In genomic region chr11:126080206-126080941, GRCh38 we compare ENCODE assay signal across 10 cellular contexts. TPM values are rescaled to one million over a fixed set of nuclear protein-coding genes. Genes with fewer than 3 reads are reported as not detected.
A peak's percentile ranks its signal among the peaks of the same experiment; 100 is the strongest.
DNase-seq lines count a peak whose midpoint lies in the region; ATAC-seq and TF ChIP-seq lines count a peak whose summit lies in the region.
"Had no signal": no experiment of that assay in that cellular context is flagged by ENCODE, and none has a peak within 500 bp of the region (broad histone marks: within the 10 kb centered on the region; RNA-seq: fewer than 3 reads in every experiment).

No MANE protein-coding gene starts in this region.

- no peak for TF ChIP-seq EP300 in gastroesophageal sphincter (IDR thresholded peaks at IDR 0.05)

- H3F3A ChIP-seq in GM23248 (ENCODE audit: insufficient read depth), result no peaks in the 10 kb centered on the region

- H3K9ac ChIP-seq in GM23248, result no peak overlapping the region

- no peaks in the 10 kb centered on the region for H3K79me2 ChIP-seq in GM23248 (ENCODE audit: insufficient read depth)

- 40 to 46% methylated on average over 8 of the region's 8 CpGs for WGBS in GM23248 (ENCODE audit: low coverage in 1 of 2, low lambda C conversion rate in 2 of 2, missing lambda C conversion rate in 2 of 2), 2 experiments
- WGBS in gastroesophageal sphincter (ENCODE audit: low coverage in 1 of 2), 2 donors, result 56 to 58% methylated on average over 4 to 5 of the region's 8 CpGs
- 52 to 68% (median 61%) methylated on average over 8 of the region's 8 CpGs for WGBS in psoas muscle, 3 donors

- H3K36me3 ChIP-seq in GM23248 (ENCODE audit: low read depth) (no peaks in the 10 kb centered on the region), gastroesophageal sphincter (no peaks in the 10 kb centered on the region), psoas muscle (ENCODE audit: insufficient read depth in 1 of 2, low read depth in 1 of 2) (no peaks in the 10 kb centered on the region), vagina (no peaks in the 10 kb centered on the region)
- H3K36me3 ChIP-seq: esophagus muscularis mucosa had no signal

- no peak for TF ChIP-seq POLR2A in gastroesophageal sphincter (IDR thresholded peaks at IDR 0.05)
- no peak for TF ChIP-seq POLR2A in vagina (IDR thresholded peaks at IDR 0.05)

- no peaks in the 10 kb centered on the region for H3K9me2 ChIP-seq in GM23248 (ENCODE audit: insufficient read depth)

- H3K27me3 ChIP-seq in GM23248 (replicated peaks; ENCODE audit: insufficient read depth) (0 out of 2 replicates have a peak, but pooled peaks cover 3% of the 10 kb centered on the region), gastroesophageal sphincter (no peaks in the 10 kb centered on the region), psoas muscle (ENCODE audit: insufficient read depth in 3 of 3, low read length in 2 of 3) (no peaks in the 10 kb centered on the region), vagina (no peaks in the 10 kb centered on the region)
- H3K27me3 ChIP-seq: esophagus muscularis mucosa had no signal

- in situ Hi-C loops in GM23248 (cut with MboI) (no loop called here), KBM-7 (cut with MboI; ENCODE audit: low pct_unique_long_range_greater_than_20kb, low sequenced_read_pairs) (no loop called here)

- no peak overlapping the region for H3K4me2 ChIP-seq in GM23248 (ENCODE audit: unreplicated experiment)

- H3K4me1 ChIP-seq in GM23248 (ENCODE audit: insufficient read depth), result peaks cover 10% of the 10 kb centered on the region
- H3K4me1 ChIP-seq in gastroesophageal sphincter, result peaks cover 0 to 18% (median 13%) of the 10 kb centered on the region in 3 donors
- H3K4me1 ChIP-seq in psoas muscle, result peaks cover 17% of the 10 kb centered on the region
- H3K4me1 ChIP-seq in vagina, result peaks cover 21% of the 10 kb centered on the region

- no peak overlapping the region for H3K27ac ChIP-seq in GM23248
- H3K27ac ChIP-seq in gastroesophageal sphincter, result peak overlapping the region in 3 of 4 donors; percentile 16 to 50 (median 43)
- peak overlapping the region; percentile 46 for H3K27ac ChIP-seq in psoas muscle
- H3K27ac ChIP-seq in vagina, result no peak overlapping the region

- no peaks in the 10 kb centered on the region for H3K9me3 ChIP-seq in GM23248 (ENCODE audit: low read depth)
- H3K9me3 ChIP-seq in gastroesophageal sphincter, result no peaks in the 10 kb centered on the region
- H3K9me3 ChIP-seq in psoas muscle, result no peaks in the 10 kb centered on the region
- H3K9me3 ChIP-seq in vagina, result no peaks in the 10 kb centered on the region
- H3K9me3 ChIP-seq: esophagus muscularis mucosa had no signal

- no peak for TF ChIP-seq CTCF in gastroesophageal sphincter (IDR thresholded peaks at IDR 0.05)
- no peak for TF ChIP-seq CTCF in psoas muscle (IDR thresholded peaks at IDR 0.05)
- TF ChIP-seq CTCF in vagina (IDR thresholded peaks at IDR 0.05), result no peak

- intact Hi-C loops in psoas muscle (cut with DNase I) (no loop called here), vagina (cut with DNase I) (no loop called here)

- ATAC-seq in gastroesophageal sphincter (no peak), psoas muscle (peak; percentile 67 to 91 (median 76)), HG02973 (IDR thresholded peaks at IDR 0.05; ENCODE audit: unreplicated experiment) (no peak)

- no peaks in the 10 kb centered on the region for H4K20me1 ChIP-seq in GM23248 (ENCODE audit: insufficient read depth)

- DNase-seq in GM23248 (peak; percentile 47), NCI-H345 treated with DMSO at 0.1 percent for 48 hours (lab: John Stamatoyannopoulos, UW; ENCODE audit: unreplicated experiment) (peak; percentile 27), psoas muscle (no peak), KBM-7 (no peak), vagina (ENCODE audit: extremely low spot score in 2 of 2) (no peak), NCI-H1930 (lab: John Stamatoyannopoulos, UW) (no peak)
- DNase-seq: activated CD4-positive, CD25-positive, alpha-beta regulatory T cell treated with anti-CD3 and anti-CD28 coated beads, Interleukin-2, amount 50 U/mL, for 72 hours had no signal

- H3K4me3 ChIP-seq in GM23248 (no peak overlapping the region), gastroesophageal sphincter (no peak overlapping the region), psoas muscle (no peak overlapping the region), vagina (no peak overlapping the region)
- H3K4me3 ChIP-seq: esophagus muscularis mucosa had no signal

- 0 out of 2 replicates have a peak overlapping the region, but pooled peaks have one; percentile 9 for H2AFZ ChIP-seq in GM23248

RNA-seq across cellular contexts. Expression of gene CDON, which starts 17.7 kb away (rescaled TPM):
- 8.6 and 10.3 TPM in 2 replicates for total RNA-seq in GM23248 (2014; rRNA removed; shearing (Covaris generic))
- 2.2 and 2.7 TPM in 2 replicates for polyA plus RNA-seq in GM23248 (2016; fragmentation: Nextera tagmentation; extraction: Ambion mirVana)
- 10 to 100 TPM; 14.2 to 40.9 (median 29.1) TPM for total RNA-seq in gastroesophageal sphincter
- total RNA-seq in psoas muscle, result 1 to 10 TPM; 1.3 to 5.6 (median 1.5) TPM
- 1 to 10 TPM in 1 of 3 donors, under 1 TPM in 2; 0.63 to 1.0 (median 0.79) TPM for polyA plus RNA-seq in psoas muscle
- 9.8 TPM for total RNA-seq in vagina

Comparison
In these comparisons a context has a peak if more than half of its experiments do, and no peak if none do; other contexts are left out.
1. DNase-seq: peak in GM23248 (single experiment) and NCI-H345 treated with DMSO at 0.1 percent for 48 hours (single experiment); none in psoas muscle (0 of 2), KBM-7 (single experiment), vagina (0 of 2) and NCI-H1930 (0 of 2).
2. H3K27ac ChIP-seq: peak in gastroesophageal sphincter (3 of 4) and psoas muscle (single experiment); none in GM23248 (single experiment) and vagina (single experiment).
3. ATAC-seq: peak in psoas muscle (4 of 4); none in gastroesophageal sphincter (single experiment) and HG02973 (single experiment).